ENCODE assay signal across 8 cellular contexts in the genomic region with DNA sequence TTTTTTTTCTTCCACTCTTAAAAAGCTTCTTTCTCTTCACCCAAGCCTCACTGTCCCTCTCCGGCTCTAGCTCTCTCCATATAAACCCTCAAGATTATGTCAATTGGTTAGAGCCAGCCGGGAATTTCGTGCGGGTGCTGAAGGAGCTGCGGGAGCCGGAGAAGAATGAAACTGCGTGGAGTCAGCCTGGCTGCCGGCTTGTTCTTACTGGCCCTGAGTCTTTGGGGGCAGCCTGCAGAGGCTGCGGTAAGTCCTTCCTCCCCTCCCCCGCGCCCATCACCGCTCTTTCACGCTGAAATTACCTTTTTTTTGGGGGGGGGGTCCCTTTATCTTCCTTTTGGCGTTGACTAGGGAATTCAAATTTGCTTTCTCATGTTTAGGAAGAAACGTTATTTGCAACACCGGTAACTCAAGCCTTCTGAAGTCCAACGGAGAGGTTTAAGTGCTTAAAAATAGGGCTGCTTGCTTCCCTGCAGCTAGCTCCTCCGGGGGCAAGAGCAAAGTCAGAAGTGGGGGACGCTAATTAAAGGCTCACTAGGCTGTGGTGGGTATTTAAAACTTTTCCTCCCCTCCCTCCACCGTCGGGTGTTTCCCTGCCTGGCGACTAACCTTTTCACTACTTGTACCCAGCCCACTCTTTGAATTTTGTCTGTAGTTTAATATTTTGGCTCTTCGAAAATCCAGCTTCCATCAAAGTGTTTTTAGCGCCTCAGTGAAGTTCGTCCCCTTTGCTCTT. TPM values are rescaled to one million over a fixed set of nuclear protein-coding genes. Genes with fewer than 3 reads are reported as not detected.
DNase-seq lines count a peak whose midpoint lies in the region; ATAC-seq and TF ChIP-seq lines count a peak whose summit lies in the region.

No MANE protein-coding gene starts in this region.

- peak overlapping the region; percentile 64 to 83 (median 80) for H3K27ac ChIP-seq in esophagus muscularis mucosa (replicated peaks in 1 of 4)

- H3K9me3 Mint-ChIP-seq in Caco-2 (ENCODE audit: unreplicated experiment) = no peaks in the 10 kb centered on the region

- ATAC-seq in GM18502 (IDR thresholded peaks at IDR 0.05; ENCODE audit: poor library complexity, unreplicated experiment) = no peak

- peak overlapping the region; percentile 80 for H2AFZ ChIP-seq in neuron (ENCODE audit: low read depth, low read length)

- H3K4me1 Mint-ChIP-seq in Caco-2 (ENCODE audit: low read depth, unreplicated experiment) = no peaks in the 10 kb centered on the region

- TSS peak; percentile 67 for BruUV-seq in Caco-2 (replicated peaks; lab: Mats Ljungman, UMichigan)

- TF ChIP-seq CTCF in Caco-2 (IDR thresholded peaks at IDR 0.05; ENCODE audit: insufficient read depth in 1 of 2, low read depth in 1 of 2, low read length in 1 of 2, severe bottlenecking in 1 of 2, unreplicated experiment in 1 of 2) (no peak), esophagus muscularis mucosa (IDR thresholded peaks at IDR 0.05) (no peak)

- H3K4me3 Mint-ChIP-seq in Caco-2 (ENCODE audit: unreplicated experiment) = peak overlapping the region; percentile 96

- CTCF ChIA-PET in Caco-2 (lab: Charles Lee) = no interaction called here

- H3K36me3 ChIP-seq in Caco-2 (ENCODE audit: control insufficient read depth, insufficient read depth, low read length) = no peaks in the 10 kb centered on the region
- H3K36me3 ChIP-seq in NT2/D1 (ENCODE audit: insufficient read depth, insufficient read length, low read length) = no peaks in the 10 kb centered on the region
- H3K36me3 ChIP-seq in esophagus muscularis mucosa = no peaks in the 10 kb centered on the region
- no peaks in the 10 kb centered on the region for H3K36me3 ChIP-seq in neuron (ENCODE audit: insufficient read depth, low read length)

- peak overlapping the region; percentile 93 for H3K27ac Mint-ChIP-seq in Caco-2 (ENCODE audit: unreplicated experiment)

- H3K9me3 ChIP-seq in Caco-2 (no peaks in the 10 kb centered on the region), NT2/D1 (ENCODE audit: insufficient read depth, low read length) (peaks cover 6% of the 10 kb centered on the region), esophagus muscularis mucosa (no peaks in the 10 kb centered on the region), neuron (ENCODE audit: low read length) (no peaks in the 10 kb centered on the region)

- WGBS in esophagus muscularis mucosa = 14% methylated on average over 25 of the region's 25 CpGs

- H3K4me1 ChIP-seq in Caco-2 = peaks cover 6% of the 10 kb centered on the region; the same call in 1 of the 2 replicates
- no peaks in the 10 kb centered on the region for H3K4me1 ChIP-seq in NT2/D1 (ENCODE audit: insufficient read depth, insufficient read length)
- peaks cover 0 to 8% (median 0%) of the 10 kb centered on the region in 4 donors for H3K4me1 ChIP-seq in esophagus muscularis mucosa
- H3K4me1 ChIP-seq in neuron (ENCODE audit: insufficient read depth, low read length) = no peaks in the 10 kb centered on the region

- no peaks in the 10 kb centered on the region for H3K27me3 ChIP-seq in Caco-2 (replicated peaks; ENCODE audit: control insufficient read depth, insufficient read depth, low read length)
- H3K27me3 ChIP-seq in NT2/D1 (ENCODE audit: insufficient read depth, insufficient read length) = no peaks in the 10 kb centered on the region
- H3K27me3 ChIP-seq in esophagus muscularis mucosa = no peaks in the 10 kb centered on the region
- no peaks in the 10 kb centered on the region for H3K27me3 ChIP-seq in neuron (ENCODE audit: insufficient read depth, low read length)

- H3K36me3 Mint-ChIP-seq in Caco-2 (ENCODE audit: insufficient read depth, unreplicated experiment) = peaks cover 10% of the 10 kb centered on the region

- TF ChIP-seq EP300 in esophagus muscularis mucosa (IDR thresholded peaks at IDR 0.05) = no peak

- DNase-seq in Caco-2 (peak in 1 of 2 experiments; percentile 32), NT2/D1 (ENCODE audit: low read depth, low spot score) (peak; percentile 16), esophagus muscularis mucosa (ENCODE audit: extremely low spot score) (no peak), AML-193 (lab: John Stamatoyannopoulos, UW) (no peak), hepatic stellate cell (ENCODE audit: low spot score) (no peak)
- no peak for DNase-seq in stimulated activated CD4-positive, alpha-beta T cell treated with anti-CD3 and anti-CD28 coated beads, Interleukin-4, amount 100 ng/mL, for 4 hours

- POLR2A ChIA-PET in Caco-2 (lab: Charles Lee) = interaction anchor here (0.5 to 0.8 kb wide), 4 partner anchors 22 to 96 kb away, joined by 3 to 4 read pairs (median 4); no protein-coding TSS in a partner anchor

- intact Hi-C loops in Caco-2 (cut with micrococcal nuclease; ENCODE audit: unreplicated experiment) (loop anchor here (2.0 to 5.0 kb wide), 3 partner anchors 43 to 97 kb away; no protein-coding TSS in a partner anchor), esophagus muscularis mucosa (cut with DNase I) (loop anchor here (5.0 to 10.0 kb wide), 2 partner anchors 135 to 218 kb away; no protein-coding TSS in a partner anchor)

- H3K4me3 ChIP-seq in Caco-2 (ENCODE audit: low read depth, low read length) = peak overlapping the region; percentile 61
- H3K4me3 ChIP-seq in NT2/D1 (ENCODE audit: insufficient read length, low read depth) = peak overlapping the region; percentile 71
- H3K4me3 ChIP-seq in esophagus muscularis mucosa = peak overlapping the region; percentile 56 to 65 (median 59)
- H3K4me3 ChIP-seq in neuron (ENCODE audit: low read length) = peak overlapping the region; percentile 69

- no peaks in the 10 kb centered on the region for H3K27me3 Mint-ChIP-seq in Caco-2 (ENCODE audit: insufficient read depth, unreplicated experiment)

- peak overlapping the region; percentile 90 for H3K9ac ChIP-seq in NT2/D1 (ENCODE audit: insufficient read length, low read depth)

- TF ChIP-seq POLR2A in esophagus muscularis mucosa (IDR thresholded peaks at IDR 0.05; ENCODE audit: low read depth) = no peak

RNA-seq across cellular contexts. Expression of a gene that starts 0.5 kb away (rescaled TPM):
- 48.1 and 49.8 TPM in 2 replicates for total RNA-seq in Caco-2 (2022)
- total RNA-seq in esophagus muscularis mucosa = 100 to 1,000 TPM; 187 to 241 (median 204) TPM

RNA-seq across cellular contexts. Expression of a gene that starts 1.9 kb away (rescaled TPM):
- total RNA-seq in Caco-2 (2022) (15.9 and 16.0 TPM in 2 replicates), esophagus muscularis mucosa (100 to 1,000 TPM; 126 to 192 (median 164) TPM)
